Comparison of ENCODE assay signal across 8 cellular contexts in genomic region chr7:152438017-152438416, GRCh38. TPM values are rescaled to one million over a fixed set of nuclear protein-coding genes. Genes with fewer than 3 reads are reported as not detected.
A peak's percentile ranks its signal among the peaks of the same experiment; 100 is the strongest.
DNase-seq lines count a peak whose midpoint lies in the region; ATAC-seq, FAIRE-seq and TF ChIP-seq lines count a peak whose summit lies in the region.
"Not testable (repeated sequence)": the region's sequence is repeated elsewhere in the genome, so short reads cannot be mapped to it uniquely, and the experiment has no call there.

No MANE protein-coding gene starts in this region.

- H2BK15ac ChIP-seq in neuronal stem cell (ENCODE audit: low read length), result not testable (repeated sequence)

- H3K9me3 Mint-ChIP-seq in Calu3 (ENCODE audit: low read depth, unreplicated experiment); activated T-helper 17 cell treated with anti-CD3 and anti-CD28 coated beads, Interleukin-2, amount 50 U/mL, for 72 hours; dendritic cell treated with granulocyte-macrophage colony-stimulating factor and Interleukin-4, amounts not matched to agents 40 ng/mL and 50 ng/mL, for 4 days: not testable (repeated sequence)

- H4K91ac ChIP-seq in neuronal stem cell (ENCODE audit: low read depth, low read length, poor library complexity), result not testable (repeated sequence)

- not testable (repeated sequence) for H3K27me3 Mint-ChIP-seq in Calu3 (ENCODE audit: unreplicated experiment); activated T-helper 17 cell treated with anti-CD3 and anti-CD28 coated beads, Interleukin-2, amount 50 U/mL, for 72 hours; dendritic cell treated with granulocyte-macrophage colony-stimulating factor and Interleukin-4, amounts not matched to agents 40 ng/mL and 50 ng/mL, for 4 days

- H3K27me3 ChIP-seq in Panc1 (ENCODE audit: control insufficient read depth, insufficient read depth, low read length); keratinocyte (ENCODE audit: control insufficient read depth, extremely low read depth, insufficient read depth, low read length); neuronal stem cell (ENCODE audit: control insufficient read depth in 3 of 3, insufficient read depth in 3 of 3, low read depth in 1 of 3, low read length in 3 of 3); skeletal muscle tissue (ENCODE audit: control insufficient read depth in 3 of 3, insufficient read depth in 3 of 3, low read length in 3 of 3): not testable (repeated sequence)

- H3K36me3 Mint-ChIP-seq in Calu3 (ENCODE audit: insufficient read depth, unreplicated experiment), result peaks cover 36% of the 10 kb centered on the region
- peaks cover 18% of the 10 kb centered on the region for H3K36me3 Mint-ChIP-seq in activated T-helper 17 cell treated with anti-CD3 and anti-CD28 coated beads, Interleukin-2, amount 50 U/mL, for 72 hours (ENCODE audit: low read depth)
- H3K36me3 Mint-ChIP-seq in dendritic cell treated with granulocyte-macrophage colony-stimulating factor and Interleukin-4, amounts not matched to agents 40 ng/mL and 50 ng/mL, for 4 days (ENCODE audit: low read depth), result peaks cover 13% of the 10 kb centered on the region

- H3K79me1 ChIP-seq in neuronal stem cell (ENCODE audit: low read depth, low read length), result not testable (repeated sequence)

- peak overlapping the region; percentile 24 for H3K27ac Mint-ChIP-seq in Calu3 (ENCODE audit: unreplicated experiment)
- H3K27ac Mint-ChIP-seq in activated T-helper 17 cell treated with anti-CD3 and anti-CD28 coated beads, Interleukin-2, amount 50 U/mL, for 72 hours, result not testable (repeated sequence)
- H3K27ac Mint-ChIP-seq in dendritic cell treated with granulocyte-macrophage colony-stimulating factor and Interleukin-4, amounts not matched to agents 40 ng/mL and 50 ng/mL, for 4 days, result peak overlapping the region; percentile 89

- not testable (repeated sequence) for H3K23ac ChIP-seq in neuronal stem cell (ENCODE audit: low read depth, low read length, poor library complexity)

- not testable (repeated sequence) for H4K8ac ChIP-seq in neuronal stem cell (ENCODE audit: low read depth, low read length)

- not testable (repeated sequence) for H3K18ac ChIP-seq in neuronal stem cell (ENCODE audit: low read length)

- 74% methylated on average over 4 of the region's 4 CpGs for WGBS in A549 (ENCODE audit: missing lambda C conversion rate)
- no CpG with 5 or more reads among the region's 4 CpGs for WGBS in neuronal stem cell (ENCODE audit: extremely low coverage in 2 of 2, insufficient read length in 2 of 2, insufficient replicate concordance in 1 of 2), 2 donors

- H3K14ac ChIP-seq in neuronal stem cell (ENCODE audit: low read length), result not testable (repeated sequence)

- H3K9me3 ChIP-seq in A549; Panc1 (ENCODE audit: control insufficient read depth, insufficient read depth, low read depth, low read length); keratinocyte (ENCODE audit: control insufficient read depth, low read depth, low read length); neuronal stem cell (replicated peaks in 1 of 2; ENCODE audit: control insufficient read depth in 2 of 2, insufficient read depth in 1 of 2, low read depth in 1 of 2, low read length in 2 of 2); skeletal muscle tissue (ENCODE audit: control insufficient read depth in 3 of 3, low read length in 3 of 3): not testable (repeated sequence)

- intact Hi-C loops in Calu3 (cut with micrococcal nuclease; ENCODE audit: unreplicated experiment) (loop anchor here (10.0 kb wide), 1 partner anchor 237 kb away; the partner anchor contains the start of gene XRCC2), Panc1 (cut with micrococcal nuclease; ENCODE audit: unreplicated experiment) (loop anchor here (10.0 kb wide), 1 partner anchor 93 kb away; no protein-coding TSS in a partner anchor)
- intact Hi-C loops in dendritic cell treated with granulocyte-macrophage colony-stimulating factor and Interleukin-4, amounts not matched to agents 40 ng/mL and 50 ng/mL, for 4 days (cut with micrococcal nuclease), result loop anchor here (10.0 kb wide), 1 partner anchor 237 kb away; the partner anchor contains the start of gene XRCC2

- H4K20me1 ChIP-seq in keratinocyte (ENCODE audit: control insufficient read depth, extremely low read depth, insufficient read depth, low read length), result not testable (repeated sequence)

- peak overlapping the region; percentile 81; the same call in 2 of the 3 replicates for H3K4me2 ChIP-seq in A549
- peak overlapping the region; percentile 16 for H3K4me2 ChIP-seq in keratinocyte (ENCODE audit: control insufficient read depth, extremely low read depth, insufficient read depth, low read depth, low read length)
- not testable (repeated sequence) for H3K4me2 ChIP-seq in neuronal stem cell (ENCODE audit: insufficient read depth, low read length, poor library complexity, severe bottlenecking)

- peak overlapping the region; percentile 85 for H3K4me3 Mint-ChIP-seq in Calu3 (ENCODE audit: low read depth, unreplicated experiment)
- H3K4me3 Mint-ChIP-seq in activated T-helper 17 cell treated with anti-CD3 and anti-CD28 coated beads, Interleukin-2, amount 50 U/mL, for 72 hours, result peak overlapping the region; percentile 79
- not testable (repeated sequence) for H3K4me3 Mint-ChIP-seq in dendritic cell treated with granulocyte-macrophage colony-stimulating factor and Interleukin-4, amounts not matched to agents 40 ng/mL and 50 ng/mL, for 4 days

- CTCF ChIA-PET in A549 (lab: Yijun Ruan, JAX); Calu3 (lab: Charles Lee); Panc1 (lab: Charles Lee): not testable (repeated sequence)

- H3K9ac ChIP-seq in keratinocyte (ENCODE audit: control insufficient read depth, extremely low read depth, insufficient read depth, low read length); neuronal stem cell (ENCODE audit: low read depth, low read length, poor library complexity): not testable (repeated sequence)
- H3K9ac ChIP-seq in skeletal muscle tissue (ENCODE audit: low read depth in 1 of 3, low read length in 3 of 3), result peak overlapping the region; percentile 4 to 24 (median 22)

- H3K9me1 ChIP-seq in keratinocyte (ENCODE audit: control insufficient read depth, extremely low read depth, insufficient read depth, low read length), result not testable (repeated sequence)

- H2AK5ac ChIP-seq in neuronal stem cell (ENCODE audit: low read depth, low read length), result not testable (repeated sequence)

- not testable (repeated sequence) for TF ChIP-seq CTCF in A549 (IDR thresholded peaks at IDR 0.05); Calu3 (IDR thresholded peaks at IDR 0.05; ENCODE audit: unreplicated experiment); Panc1 (IDR thresholded peaks at IDR 0.05); keratinocyte (optimal IDR thresholded peaks at IDR 0.05 in 1 of 3, IDR thresholded peaks at IDR 0.05 in 1 of 3, conservative IDR thresholded peaks at IDR 0.05 in 1 of 3; ENCODE audit: extremely low read depth in 1 of 3, insufficient read depth in 2 of 3, low read length in 3 of 3)

- H3K36me3 ChIP-seq in Panc1 (ENCODE audit: control insufficient read depth, insufficient read depth, low read length); keratinocyte (ENCODE audit: control insufficient read depth in 2 of 2, extremely low read depth in 1 of 2, insufficient read depth in 2 of 2, low read length in 2 of 2); neuronal stem cell (replicated peaks in 1 of 2; ENCODE audit: control insufficient read depth in 2 of 2, insufficient read depth in 2 of 2, low read length in 2 of 2); skeletal muscle tissue (ENCODE audit: control insufficient read depth in 3 of 3, insufficient read depth in 3 of 3, low read length in 3 of 3): not testable (repeated sequence)

- H3K4ac ChIP-seq in neuronal stem cell (ENCODE audit: low read length), result not testable (repeated sequence)

- not testable (repeated sequence) for H2BK12ac ChIP-seq in neuronal stem cell (ENCODE audit: low read length)

- POLR2A ChIA-PET in A549 (lab: Yijun Ruan, JAX); Panc1 (lab: Charles Lee): not testable (repeated sequence)

- peaks cover 16% of the 10 kb centered on the region for H3K79me2 ChIP-seq in keratinocyte (ENCODE audit: control insufficient read depth, insufficient read depth, low read length)

- ATAC-seq in A549; Panc1; activated T-helper 17 cell treated with anti-CD3 and anti-CD28 coated beads, Interleukin-2, amount 50 U/mL, for 72 hours (replicated peaks): not testable (repeated sequence)

- BruUV-seq in Calu3 (replicated peaks; lab: Mats Ljungman, UMichigan); Panc1 (replicated peaks; lab: Mats Ljungman, UMichigan): not testable (repeated sequence)

- TF ChIP-seq RAD21 in A549 (conservative IDR thresholded peaks at IDR 0.05 in 1 of 2, IDR thresholded peaks at IDR 0.05 in 1 of 2), result not testable (repeated sequence)

- dilution Hi-C loops in keratinocyte (cut with MboI; ENCODE audit: extremely low pct_ligation_motif_present, low sequenced_read_pairs), result not testable (repeated sequence)

- in situ Hi-C loops in Panc1 (cut with HindIII; ENCODE audit: low pct_unique_long_range_greater_than_20kb, low sequenced_read_pairs), result not testable (repeated sequence)

- H2AFZ ChIP-seq in keratinocyte (ENCODE audit: control insufficient read depth, low read length) (peak overlapping the region; percentile 61), neuronal stem cell (ENCODE audit: low read length) (peak overlapping the region; percentile 59)

- FAIRE-seq in A549 (lab: Jason Lieb, UNC), result not testable (repeated sequence)
- FAIRE-seq in keratinocyte (lab: Jason Lieb, UNC), result peak; percentile 41

- H3K4me3 ChIP-seq in A549; Panc1 (ENCODE audit: low read depth in 2 of 2, low read length in 2 of 2); keratinocyte (ENCODE audit: control insufficient read depth in 2 of 3, extremely low read depth in 1 of 3, insufficient read depth in 2 of 3, low read depth in 1 of 3, low read length in 3 of 3); neuronal stem cell (ENCODE audit: low read length in 2 of 2); skeletal muscle tissue (ENCODE audit: low read length in 3 of 3): not testable (repeated sequence)

- H3K4me1 Mint-ChIP-seq in Calu3 (ENCODE audit: low read depth, unreplicated experiment), result peaks cover 16% of the 10 kb centered on the region
- H3K4me1 Mint-ChIP-seq in activated T-helper 17 cell treated with anti-CD3 and anti-CD28 coated beads, Interleukin-2, amount 50 U/mL, for 72 hours, result not testable (repeated sequence)
- peaks cover 36% of the 10 kb centered on the region for H3K4me1 Mint-ChIP-seq in dendritic cell treated with granulocyte-macrophage colony-stimulating factor and Interleukin-4, amounts not matched to agents 40 ng/mL and 50 ng/mL, for 4 days (ENCODE audit: low read depth)

- TF ChIP-seq POLR2A in A549 (IDR thresholded peaks at IDR 0.05; ENCODE audit: low read length), result not testable (repeated sequence)

- H2BK5ac ChIP-seq in neuronal stem cell (ENCODE audit: low read length), result not testable (repeated sequence)

- H3K27ac ChIP-seq in A549; keratinocyte (ENCODE audit: control insufficient read depth, insufficient read depth, low read length); neuronal stem cell (replicated peaks; ENCODE audit: low read length): not testable (repeated sequence)
- peak overlapping the region; percentile 90; the same call in 1 of the 2 replicates for H3K27ac ChIP-seq in Panc1 (ENCODE audit: low read length)
- H3K27ac ChIP-seq in skeletal muscle tissue (ENCODE audit: low read depth, low read length), result peak overlapping the region; percentile 93

- not testable (repeated sequence) for H2BK120ac ChIP-seq in neuronal stem cell (ENCODE audit: low read depth, low read length)

- not testable (repeated sequence) for DNase-seq in A549 (ENCODE audit: low read depth in 1 of 2, low spot score in 1 of 2); Calu3; Panc1 (ENCODE audit: low read depth, low spot score); keratinocyte (ENCODE audit: low read depth, low spot score); neuronal stem cell (ENCODE audit: low spot score)

- not testable (repeated sequence) for TF ChIP-seq EP300 in A549 (IDR thresholded peaks at IDR 0.05)

- H3K4me1 ChIP-seq in A549, result peaks cover 16% of the 10 kb centered on the region
- not testable (repeated sequence) for H3K4me1 ChIP-seq in Panc1 (ENCODE audit: control insufficient read depth, insufficient read depth, low read length); keratinocyte (ENCODE audit: control insufficient read depth, extremely low read depth, insufficient read depth, low read length); neuronal stem cell (ENCODE audit: control insufficient read depth in 2 of 2, insufficient read depth in 1 of 2, low read depth in 1 of 2, low read length in 2 of 2); skeletal muscle tissue (ENCODE audit: control insufficient read depth in 3 of 3, insufficient read depth in 3 of 3, low read length in 3 of 3)

RNA-seq across cellular contexts. Expression of gene KMT2C, which starts 2.2 kb away (rescaled TPM):
- 13.1 and 17.7 TPM in 2 replicates for polyA plus RNA-seq in A549 (2011; rRNA removed)
- polyA plus RNA-seq in A549 (2012; cell fraction: cytosol; rRNA removed), result 3.4 and 3.9 TPM in 2 replicates
- polyA plus RNA-seq in A549 (2012; cell fraction: nucleus; rRNA removed), result 5.8 and 9.5 TPM in 2 replicates
- polyA plus RNA-seq in A549 (2017; fragmentation: RNase III; extraction: RNeasy Plus Mini Kit Qiagen cat#74134 plus additional on column Dnase treatment), result 4.2 to 4.5 TPM (median 4.5 TPM) in 3 replicates
- 47.6 and 50.4 TPM in 2 replicates for polyA minus RNA-seq in A549 (2011; rRNA and poly(A)+ RNA removed)
- total RNA-seq in Calu3 (2022), result 71.1 and 73.4 TPM in 2 replicates
- 42.5 TPM for total RNA-seq in Panc1 (2021; ENCODE audit: unreplicated experiment)
- polyA plus RNA-seq in Panc1 (2012; ENCODE audit: insufficient read length), result 13.3 TPM
- total RNA-seq in activated T-helper 17 cell treated with anti-CD3 and anti-CD28 coated beads, Interleukin-2, amount 50 U/mL, for 72 hours, result 100 to 1,000 TPM in 1 of 2 donors, 10 to 100 TPM in 1; 52.1 to 106 TPM
- 6.8 to 12.2 TPM (median 8.5 TPM) in 3 replicates for polyA plus RNA-seq in keratinocyte
- polyA plus RNA-seq in keratinocyte (2011; ENCODE audit: low read depth), result 33.2 TPM
- polyA plus RNA-seq in keratinocyte (2011; cell fraction: cytosol; rRNA removed), result 5.3 and 7.4 TPM in 2 replicates
- 30.3 and 30.6 TPM in 2 replicates for polyA plus RNA-seq in keratinocyte (2011; cell fraction: nucleus; rRNA removed)
- polyA plus RNA-seq in keratinocyte (2012; ENCODE audit: low replicate concordance), result 10.4 and 12.0 TPM in 2 replicates
- 27.1 to 61.2 TPM (median 29.2 TPM) in 3 replicates for polyA minus RNA-seq in keratinocyte
- 9.8 TPM for polyA minus RNA-seq in keratinocyte (2011; cell fraction: cytosol; rRNA and poly(A)+ RNA removed)
- 44.0 and 94.2 TPM in 2 replicates for polyA minus RNA-seq in keratinocyte (2011; cell fraction: nucleus; rRNA and poly(A)+ RNA removed)
- 6.7 TPM for polyA plus RNA-seq in neuronal stem cell (2013, experiment 1 of 2)
- polyA plus RNA-seq in neuronal stem cell (2013, experiment 2 of 2), result 7.8 TPM
- total RNA-seq in skeletal muscle tissue, result 61.6 TPM
